Comparison of ENCODE assay signal across 8 cellular contexts in the genomic region with DNA sequence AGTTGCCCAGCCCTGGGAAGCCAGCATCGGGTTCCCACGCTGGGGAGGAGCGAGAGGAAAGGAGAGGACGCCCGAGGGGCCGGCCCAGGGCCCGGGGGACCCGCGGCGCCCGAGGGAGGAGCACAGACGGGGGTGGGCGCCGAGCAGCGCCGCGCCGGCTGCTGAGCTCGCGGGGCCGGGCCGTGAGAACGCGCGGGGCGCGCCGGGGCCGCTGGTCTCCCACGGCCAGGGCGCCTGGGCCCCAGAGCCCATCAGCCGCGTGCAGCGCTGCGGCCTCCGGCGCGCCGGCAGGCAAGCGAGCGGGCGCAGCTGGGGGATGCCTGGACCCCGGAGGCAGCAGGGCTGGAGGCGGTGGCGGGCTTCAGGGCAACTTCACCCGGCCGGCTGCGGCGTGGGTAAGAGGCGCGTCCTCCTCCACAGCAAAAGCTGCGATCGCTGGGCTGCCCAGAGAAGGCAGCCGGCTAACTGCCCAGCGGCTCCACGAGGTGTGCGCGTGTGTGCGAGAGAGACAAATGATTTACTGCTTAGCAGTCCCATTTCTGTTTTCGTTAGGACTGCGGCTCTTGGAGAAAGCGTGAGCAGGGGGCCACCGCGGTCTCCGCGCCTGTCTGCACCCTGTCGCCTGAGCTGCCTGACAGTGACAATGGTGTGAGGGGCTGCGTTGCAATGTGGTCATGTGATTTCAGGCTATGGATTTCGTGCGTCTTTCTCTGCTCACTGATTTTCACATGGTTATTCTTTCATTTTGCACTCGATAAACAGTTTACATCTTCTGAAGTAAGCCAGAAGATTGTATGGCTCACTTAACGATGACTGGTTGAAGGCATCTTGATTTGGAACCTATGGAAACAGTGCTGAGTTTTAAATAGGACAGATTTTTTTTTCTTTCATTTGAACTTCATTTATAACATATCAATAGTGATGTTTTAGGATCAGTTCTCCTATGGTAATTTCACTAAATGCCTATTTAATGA. TPM values are rescaled to one million over a fixed set of nuclear protein-coding genes. Genes with fewer than 3 reads are reported as not detected.
A peak's percentile ranks its signal among the peaks of the same experiment; 100 is the strongest.
DNase-seq lines count a peak whose midpoint lies in the region; ATAC-seq and TF ChIP-seq lines count a peak whose summit lies in the region.

No MANE protein-coding gene starts in this region.

- no peaks in the 10 kb centered on the region for H3K36me3 Mint-ChIP-seq in CD8-positive, alpha-beta T cell

- H3K4me3 Mint-ChIP-seq in CD8-positive, alpha-beta T cell: peak overlapping the region; percentile 81

- H3K27me3 Mint-ChIP-seq in CD8-positive, alpha-beta T cell (ENCODE audit: low read depth): peaks cover 39% of the 10 kb centered on the region

- H3K9me3 ChIP-seq in CD8-positive, alpha-beta T cell (ENCODE audit: low read length): no peaks in the 10 kb centered on the region
- H3K9me3 ChIP-seq in SJSA1 (replicated peaks) (no peaks in the 10 kb centered on the region), lower lobe of right lung (no peaks in the 10 kb centered on the region), suprapubic skin (no peaks in the 10 kb centered on the region)
- no peaks in the 10 kb centered on the region for H3K9me3 ChIP-seq in effector memory CD4-positive, alpha-beta T cell (ENCODE audit: control insufficient read depth, low read length)

- CTCF ChIA-PET in CD8-positive, alpha-beta T cell (lab: Charles Lee): no interaction called here

- no peaks in the 10 kb centered on the region for H3K27me3 ChIP-seq in CD8-positive, alpha-beta T cell (ENCODE audit: insufficient read depth, low read length)
- H3K27me3 ChIP-seq in SJSA1 (replicated peaks) (peaks cover 64% of the 10 kb centered on the region), lower lobe of right lung (ENCODE audit: low read depth) (no peaks in the 10 kb centered on the region), suprapubic skin (peaks cover 17% of the 10 kb centered on the region)
- H3K27me3 ChIP-seq in effector memory CD4-positive, alpha-beta T cell (replicated peaks; ENCODE audit: control insufficient read depth, insufficient read depth, low read length, poor library complexity, severe bottlenecking): peaks cover 9% of the 10 kb centered on the region

- no peak overlapping the region for H3K27ac ChIP-seq in CD8-positive, alpha-beta T cell (ENCODE audit: low read depth, low read length)
- H3K27ac ChIP-seq in SJSA1: no peak overlapping the region
- no peak overlapping the region for H3K27ac ChIP-seq in effector memory CD4-positive, alpha-beta T cell (ENCODE audit: insufficient read depth, low read length, poor library complexity, severe bottlenecking)
- H3K27ac ChIP-seq in lower lobe of right lung: peak overlapping the region; percentile 90
- H3K27ac ChIP-seq in suprapubic skin: peak overlapping the region; percentile 86

- DNase-seq in CD8-positive, alpha-beta T cell: no peak
- peak in 1 of 2 experiments; percentile 30 for DNase-seq in SJSA1 (ENCODE audit: low read depth in 1 of 2, low spot score in 2 of 2)
- no peak for DNase-seq in effector memory CD4-positive, alpha-beta T cell
- peak; percentile 61 for DNase-seq in lower lobe of right lung
- DNase-seq in suprapubic skin (ENCODE audit: low spot score in 2 of 2): peak in 1 of 2 donors; percentile 56

- no peak for TF ChIP-seq EP300 in suprapubic skin (IDR thresholded peaks at IDR 0.05)

- no peak overlapping the region for H3K27ac Mint-ChIP-seq in CD8-positive, alpha-beta T cell

- no peaks in the 10 kb centered on the region for H3K4me1 ChIP-seq in CD8-positive, alpha-beta T cell (ENCODE audit: insufficient read depth, low read length)
- H3K4me1 ChIP-seq in SJSA1 (replicated peaks) (peaks cover 15% of the 10 kb centered on the region), lower lobe of right lung (peaks cover 7% of the 10 kb centered on the region), suprapubic skin (peaks cover 15% of the 10 kb centered on the region)
- H3K4me1 ChIP-seq in effector memory CD4-positive, alpha-beta T cell (ENCODE audit: control insufficient read depth, insufficient read depth, low read length, poor library complexity, severe bottlenecking): no peaks in the 10 kb centered on the region

- intact Hi-C loops in CD8-positive, alpha-beta T cell (cut with DNase I, micrococcal nuclease): no loop called here
- intact Hi-C loops in lower lobe of right lung (cut with DNase I): no loop called here

- no peak for ATAC-seq in CD8-positive, alpha-beta T cell
- peak; percentile 47 for ATAC-seq in HG03196 (IDR thresholded peaks at IDR 0.05; ENCODE audit: unreplicated experiment)
- ATAC-seq in lower lobe of right lung: peak; percentile 79 to 89
- no peak for ATAC-seq in HG03457 (IDR thresholded peaks at IDR 0.05; ENCODE audit: unreplicated experiment)

- H3K4me3 ChIP-seq in CD8-positive, alpha-beta T cell (ENCODE audit: low read depth, low read length): peak overlapping the region; percentile 23
- H3K4me3 ChIP-seq in SJSA1 (peak overlapping the region; percentile 34), lower lobe of right lung (peak overlapping the region; percentile 73), suprapubic skin (peak overlapping the region; percentile 65)
- peak overlapping the region; percentile 32 for H3K4me3 ChIP-seq in effector memory CD4-positive, alpha-beta T cell (ENCODE audit: insufficient read depth, low read depth, low read length, poor library complexity, severe bottlenecking)

- POLR2A ChIA-PET in CD8-positive, alpha-beta T cell (lab: Charles Lee): no interaction called here

- H3K9me3 Mint-ChIP-seq in CD8-positive, alpha-beta T cell: no peaks in the 10 kb centered on the region

- H3K36me3 ChIP-seq in CD8-positive, alpha-beta T cell (ENCODE audit: insufficient read depth, low read length): no peaks in the 10 kb centered on the region
- H3K36me3 ChIP-seq in SJSA1 (no peaks in the 10 kb centered on the region), lower lobe of right lung (no peaks in the 10 kb centered on the region), suprapubic skin (no peaks in the 10 kb centered on the region)
- H3K36me3 ChIP-seq in effector memory CD4-positive, alpha-beta T cell (ENCODE audit: control insufficient read depth, insufficient read depth, low read length): no peaks in the 10 kb centered on the region

- TF ChIP-seq CTCF in CD8-positive, alpha-beta T cell (IDR thresholded peaks at IDR 0.05): no peak
- TF ChIP-seq CTCF in lower lobe of right lung (IDR thresholded peaks at IDR 0.05) (no peak), suprapubic skin (IDR thresholded peaks at IDR 0.05) (no peak)

- WGBS in suprapubic skin: 5% methylated on average over 19 of the region's 72 CpGs

- peaks cover 15% of the 10 kb centered on the region for H3K4me1 Mint-ChIP-seq in CD8-positive, alpha-beta T cell (ENCODE audit: low read depth)

- TF ChIP-seq POLR2A in GM19099 (IDR thresholded peaks at IDR 0.05; ENCODE audit: extremely low read depth, insufficient read length, low read depth) (peak; percentile 16), suprapubic skin (IDR thresholded peaks at IDR 0.05) (no peak)

RNA-seq across cellular contexts. Expression of a gene that starts 1.2 kb away (rescaled TPM):
- total RNA-seq in CD8-positive, alpha-beta T cell: not detected
- total RNA-seq in SJSA1 (2014; rRNA removed; shearing (Covaris generic)): not detected in 2 replicates
- total RNA-seq in lower lobe of right lung (63.1 TPM), suprapubic skin (10 to 100 TPM in 2 of 4 donors, 1 to 10 TPM in 2; 5.1 to 15.3 (median 8.9) TPM)

Comparison
In these comparisons a context has a peak if more than half of its experiments do, and no peak if none do; other contexts are left out.
1. ATAC-seq: peak in HG03196 (single experiment) and lower lobe of right lung (2 of 2); none in CD8-positive, alpha-beta T cell (single experiment) and HG03457 (single experiment).
2. H3K27ac ChIP-seq: peak in lower lobe of right lung (single experiment) and suprapubic skin (single experiment); none in CD8-positive, alpha-beta T cell (single experiment), SJSA1 (single experiment) and effector memory CD4-positive, alpha-beta T cell (single experiment).
3. H3K4me3 ChIP-seq: peak in every context shown above with its lines; median percentile 73 in lower lobe of right lung; 65 in suprapubic skin; 34 in SJSA1; 32 in effector memory CD4-positive, alpha-beta T cell; 23 in CD8-positive, alpha-beta T cell.